In the genomic region with DNA sequence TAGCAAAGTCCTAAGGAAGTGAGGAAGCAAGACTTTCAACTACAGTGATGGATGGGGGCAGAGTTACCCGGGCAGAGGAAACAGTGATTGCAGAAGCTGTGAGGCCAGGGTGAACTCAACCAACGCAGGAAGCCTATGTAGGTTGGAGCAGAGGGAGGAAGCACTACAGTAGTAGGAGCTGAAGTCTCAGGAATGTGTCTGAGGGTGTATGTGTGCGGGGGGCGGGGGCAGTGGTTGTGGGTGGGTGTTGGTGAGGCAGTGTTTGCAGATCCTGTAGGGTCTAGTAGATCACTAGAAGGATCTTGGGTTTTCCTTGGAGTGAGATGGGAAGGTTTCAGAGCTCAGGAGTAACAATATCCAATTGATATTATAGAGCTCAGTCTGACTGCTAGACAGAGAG, we compare ENCODE assay signal across 23 cellular contexts. TPM values are rescaled to one million over a fixed set of nuclear protein-coding genes. Genes with fewer than 3 reads are reported as not detected.
A peak's percentile ranks its signal among the peaks of the same experiment; 100 is the strongest.
DNase-seq lines count a peak whose midpoint lies in the region; ATAC-seq and TF ChIP-seq lines count a peak whose summit lies in the region.
"Had no signal": no experiment of that assay in that cellular context is flagged by ENCODE, and none has a peak within 500 bp of the region (broad histone marks: within the 10 kb centered on the region; RNA-seq: fewer than 3 reads in every experiment).

No MANE protein-coding gene starts in this region.

- BruUV-seq in HCT116 (replicated peaks; lab: Mats Ljungman, UMichigan): no TSS peak

- H3K4me2 ChIP-seq in HCT116 (ENCODE audit: low read length): peak overlapping the region; percentile 66
- H3K4me2 ChIP-seq: KMS-11 had no signal

- H3K9me3 ChIP-seq in HCT116 (ENCODE audit: control insufficient read depth in 1 of 2, insufficient read depth in 1 of 2, low read depth in 1 of 2, low read length in 2 of 2): no peaks in the 10 kb centered on the region
- H3K9me3 ChIP-seq: Peyer's patch had no signal

- TF ChIP-seq POLR2A in HCT116 (IDR thresholded peaks at IDR 0.05; ENCODE audit: borderline replicate concordance, extremely low read depth, insufficient read depth, insufficient read length): no peak

- in situ Hi-C loops in GM13976 (cut with MboI; ENCODE audit: low sequenced_read_pairs, unreplicated experiment): no loop called here

- no peaks in the 10 kb centered on the region for H3K9me2 ChIP-seq in HCT116 (ENCODE audit: insufficient read depth)

- H2AFZ ChIP-seq in HCT116 (ENCODE audit: low read depth, low read length, poor library complexity, severe bottlenecking): no peak overlapping the region

- DNase-seq in HCT116 (ENCODE audit: low read depth, low spot score) (no peak), NOMO-1 (lab: John Stamatoyannopoulos, UW; ENCODE audit: unreplicated experiment in 2 of 2) (peak; percentile 16 to 41), epithelial cell of prostate (ENCODE audit: low read depth, low spot score) (no peak), GM13976 (ENCODE audit: low spot score) (no peak), DMS79 (lab: John Stamatoyannopoulos, UW) (no peak), DMS153 (lab: John Stamatoyannopoulos, UW) (no peak), inferior parietal cortex (ENCODE audit: extremely low spot score) (no peak)
- DNase-seq: C1 segment of cervical spinal cord; CD4-positive, alpha-beta memory T cell; COR-L47; GF-D8; NCI-H1092; NCI-H1436 treated with DMSO at 0.1 percent for 48 hours; NCI-H187 treated with DMSO at 0.1 percent for 48 hours; NCI-H2171 treated with DMSO at 0.1 percent for 48 hours; NCI-H446; NCI-H524 treated with DMSO at 0.1 percent for 48 hours; NCI-H774; NK-92 treated with Interleukin-12 subunit alpha and Interleukin-12 subunit beta, amount 100 ng/mL, for 24 hours; Peyer's patch; SIG-M5 had no signal

- RAD21 ChIA-PET in HCT116 (lab: Charles Lee; ENCODE audit: low non-redundant PET in 1 of 2, low total read pairs in 2 of 2, uncharacterized antibody in 2 of 2, unreplicated experiment in 2 of 2): no interaction called here

- CTCF ChIA-PET in HCT116 (lab: Charles Lee): interaction anchor here (2.7 kb wide), 1 partner anchor 440 kb away, joined by 9 read pairs; no protein-coding TSS in a partner anchor

- TF ChIP-seq CTCF in HCT116 (IDR thresholded peaks at IDR 0.05 in 2 of 3, conservative IDR thresholded peaks at IDR 0.05 in 1 of 3; ENCODE audit: borderline replicate concordance in 1 of 3, insufficient read depth in 1 of 3, low read depth in 2 of 3, low read length in 2 of 3) (no peak), GM13976 (IDR thresholded peaks at IDR 0.05; ENCODE audit: borderline replicate concordance, control extremely low read depth, extremely low read depth, insufficient read depth, missing control alignments) (no peak)

- peak overlapping the region in 1 of 2 experiments; percentile 26; a peak in 1 of 4 replicates for H3K4me3 ChIP-seq in HCT116 (replicated peaks in 1 of 2; ENCODE audit: low read depth in 1 of 2, low read length in 2 of 2)
- H3K4me3 ChIP-seq: Peyer's patch, SK-N-MC had no signal

- POLR2A ChIA-PET in HCT116 (lab: Charles Lee): interaction anchor here (1.2 to 1.4 kb wide), 2 partner anchors 10 to 12 kb away, joined by 4 to 5 read pairs; partner anchors contain the start of gene MID1

- H4K20me1 ChIP-seq in HCT116 (ENCODE audit: insufficient read depth): no peaks in the 10 kb centered on the region

- H3K36me3 ChIP-seq in HCT116 (ENCODE audit: control insufficient read depth in 1 of 2, insufficient read depth in 2 of 2, low read length in 2 of 2): no peaks in the 10 kb centered on the region
- H3K36me3 ChIP-seq: Peyer's patch had no signal

- ATAC-seq in HCT116: no peak

- no peak for TF ChIP-seq RAD21 in HCT116 (IDR thresholded peaks at IDR 0.05; ENCODE audit: low read depth)

- peaks cover 65 to 90% of the 10 kb centered on the region in 2 experiments for H3K4me1 ChIP-seq in HCT116 (ENCODE audit: control insufficient read depth in 1 of 2, insufficient read depth in 2 of 2, low read length in 2 of 2)
- H3K4me1 ChIP-seq: Peyer's patch had no signal

- H3K27ac ChIP-seq in HCT116 (ENCODE audit: low read depth, low read length) (peak overlapping the region; percentile 94), epithelial cell of prostate (peak overlapping the region; percentile 87)
- H3K27ac ChIP-seq: KMS-11, Peyer's patch, SK-N-MC had no signal

- 0 out of 2 replicates have a peak overlapping the region, but pooled peaks have one; percentile 49 for H3K9ac ChIP-seq in HCT116 (ENCODE audit: low read length)
- H3K9ac ChIP-seq: KMS-11 had no signal

- intact Hi-C loops in HCT116 (cut with micrococcal nuclease): loop anchor here (5.0 kb wide), 1 partner anchor 53 kb away; no protein-coding TSS in a partner anchor

- no peaks in the 10 kb centered on the region for H3K27me3 ChIP-seq in HCT116 (ENCODE audit: insufficient read depth, low read length)
- H3K27me3 ChIP-seq: Peyer's patch had no signal

- H3K79me2 ChIP-seq in HCT116 (ENCODE audit: insufficient read depth, low read length): no peaks in the 10 kb centered on the region; the same call in 1 of the 2 replicates

TF ChIP-seq in HCT116, 20 proteins besides CTCF, POLR2A, EP300 and RAD21:
- no peak for TF ChIP-seq CBX3 (IDR thresholded peaks at IDR 0.05; ENCODE audit: low read depth)
- TF ChIP-seq MAX (IDR thresholded peaks at IDR 0.05): no peak
- TF ChIP-seq EZH2 (IDR thresholded peaks at IDR 0.05): no peak
- TF ChIP-seq SIN3A (IDR thresholded peaks at IDR 0.05; ENCODE audit: low read depth): no peak
- TF ChIP-seq SRF (IDR thresholded peaks at IDR 0.05; ENCODE audit: low read depth): no peak
- no peak for TF ChIP-seq YY1 (IDR thresholded peaks at IDR 0.05; ENCODE audit: extremely low read depth, insufficient replicate concordance, low read depth, low read length)
- no peak for TF ChIP-seq EZH2phosphoT487 (IDR thresholded peaks at IDR 0.05; ENCODE audit: borderline replicate concordance)
- TF ChIP-seq FOSL1 (IDR thresholded peaks at IDR 0.05; ENCODE audit: low read depth): no peak
- TF ChIP-seq ZNF274 (IDR thresholded peaks at IDR 0.05; ENCODE audit: low read depth, low read length): no peak
- no peak for TF ChIP-seq TCF7L2 (IDR thresholded peaks at IDR 0.05; ENCODE audit: borderline replicate concordance, extremely low read depth, insufficient read depth, insufficient read length)
- no peak for TF ChIP-seq ZFX (IDR thresholded peaks at IDR 0.05)
- no peak for TF ChIP-seq CEBPB (IDR thresholded peaks at IDR 0.05; ENCODE audit: low read depth)

RNA-seq across cellular contexts. Expression of gene MID1, which starts 9.9 kb away (rescaled TPM):
- 48.8 TPM for total RNA-seq in HCT116 (2021; ENCODE audit: unreplicated experiment)
- polyA plus RNA-seq in HCT116 (2012): 18.3 and 21.7 TPM in 2 replicates
- total RNA-seq: CD4-positive, alpha-beta memory T cell had no signal
- polyA plus RNA-seq: CD4-positive, alpha-beta memory T cell had no signal

Comparison
In these comparisons a context has a peak if more than half of its experiments do, and no peak if none do; other contexts are left out.
1. DNase-seq: peak in NOMO-1 (2 of 2); none in HCT116 (single experiment), epithelial cell of prostate (single experiment), GM13976 (single experiment), DMS79 (single experiment), DMS153 (single experiment) and inferior parietal cortex (single experiment).